ENCODE assay signal across 8 cellular contexts in genomic region chr9:4315582-4316215, GRCh38. TPM values are rescaled to one million over a fixed set of nuclear protein-coding genes. Genes with fewer than 3 reads are reported as not detected.
DNase-seq lines count a peak whose midpoint lies in the region; ATAC-seq, FAIRE-seq and TF ChIP-seq lines count a peak whose summit lies in the region.

No MANE protein-coding gene starts in this region.

- no peaks in the 10 kb centered on the region for H3K9me3 Mint-ChIP-seq in WTC11

- H3K4me3 ChIP-seq in AG04449 (ENCODE audit: low read depth, low read length) (no peak overlapping the region), bronchial epithelial cell (ENCODE audit: low read depth, low read length) (no peak overlapping the region)

- peak; percentile 96 for TF ChIP-seq CTCF in AG04449 (IDR thresholded peaks at IDR 0.05; ENCODE audit: insufficient read depth, low read length, missing control alignments)
- peak; percentile 70 for TF ChIP-seq CTCF in WTC11 (IDR thresholded peaks at IDR 0.05)
- peak; percentile 98 for TF ChIP-seq CTCF in bronchial epithelial cell (IDR thresholded peaks at IDR 0.05; ENCODE audit: insufficient read depth, low read length, severe bottlenecking)

- H3K4me3 Mint-ChIP-seq in WTC11, result no peak overlapping the region

- peak; percentile 91 for ATAC-seq in GM18517 (IDR thresholded peaks at IDR 0.05; ENCODE audit: unreplicated experiment)
- ATAC-seq in HG02973 (IDR thresholded peaks at IDR 0.05; ENCODE audit: unreplicated experiment), result peak; percentile 93
- peak; percentile 100 for ATAC-seq in WTC11

- no peaks in the 10 kb centered on the region for H3K27me3 Mint-ChIP-seq in WTC11 (ENCODE audit: low read depth)

- H3K36me3 ChIP-seq in bronchial epithelial cell (ENCODE audit: control insufficient read depth, insufficient read depth, low read length), result no peaks in the 10 kb centered on the region

- no peak overlapping the region for H3K27ac Mint-ChIP-seq in WTC11

- POLR2A ChIA-PET in AG04449 (lab: Yijun Ruan, JAX), result interaction anchor here (0.6 to 1.3 kb wide), 2 partner anchors 16 to 790 kb away, joined by 3 read pairs; partner anchors contain the start of genes GLIS3 and RFX3
- POLR2A ChIA-PET in WTC11 (lab: Charles Lee), result interaction anchor here (1.3 kb wide), 1 partner anchor 13 kb away, joined by 4 read pairs; no protein-coding TSS in a partner anchor

- DNase-seq in AG04449 (ENCODE audit: low read depth, low spot score) (no peak), NCI-H2107 treated with DMSO at 0.1 percent for 48 hours (lab: John Stamatoyannopoulos, UW; ENCODE audit: unreplicated experiment) (peak; percentile 69), WTC11 (ENCODE audit: low spot score) (peak; percentile 84), bronchial epithelial cell (ENCODE audit: low read depth) (peak; percentile 69), left kidney (ENCODE audit: low read depth, low spot score) (peak; percentile 86)
- peak; percentile 44 to 57 (median 55) for DNase-seq in stimulated activated CD4-positive, alpha-beta T cell treated with anti-CD3 and anti-CD28 coated beads, TNF-alpha, amount 100 ng/mL, for 4 hours (ENCODE audit: low read depth in 3 of 3)

- H3K36me3 Mint-ChIP-seq in WTC11, result no peaks in the 10 kb centered on the region

- CTCF ChIA-PET in AG04449 (lab: Yijun Ruan, JAX) (interaction anchor here (0.6 to 9.1 kb wide), 21 partner anchors 8 to 1456 kb away, joined by 3 to 257 read pairs (median 5); no protein-coding TSS in a partner anchor), WTC11 (lab: Charles Lee) (interaction anchor here (0.7 to 3.5 kb wide), 17 partner anchors 9 to 583 kb away, joined by 3 to 31 read pairs (median 6); partner anchors contain the start of gene GLIS3)

- no peak for FAIRE-seq in bronchial epithelial cell (lab: Jason Lieb, UNC)

- H3K4me1 Mint-ChIP-seq in WTC11, result peaks cover 3% of the 10 kb centered on the region; the same call in 1 of the 2 replicates

- H3K27me3 ChIP-seq in bronchial epithelial cell (ENCODE audit: control insufficient read depth, insufficient read depth, low read length), result no peaks in the 10 kb centered on the region

TF ChIP-seq in WTC11, 78 proteins besides CTCF, POLR2A, EP300 and RAD21:
- TF ChIP-seq, protein P1, sequence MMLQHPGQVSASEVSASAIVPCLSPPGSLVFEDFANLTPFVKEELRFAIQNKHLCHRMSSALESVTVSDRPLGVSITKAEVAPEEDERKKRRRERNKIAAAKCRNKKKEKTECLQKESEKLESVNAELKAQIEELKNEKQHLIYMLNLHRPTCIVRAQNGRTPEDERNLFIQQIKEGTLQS (CRISPR knock-in tag; conservative IDR thresholded peaks at IDR 0.05), result no peak
- TF ChIP-seq SOX15 (CRISPR knock-in tag; IDR thresholded peaks at IDR 0.05), result no peak
- TF ChIP-seq ELF4 (CRISPR knock-in tag; IDR thresholded peaks at IDR 0.05; ENCODE audit: low read depth), result no peak

RNA-seq across cellular contexts. Expression of gene GLIS3, which starts 15.8 kb away (rescaled TPM):
- total RNA-seq in WTC11 (2021), result 0.57 to 1.2 TPM (median 0.99 TPM) in 3 replicates
- 1.1 and 1.2 TPM in 2 replicates for total RNA-seq in bronchial epithelial cell
